ENCODE assay signal across 8 cellular contexts in genomic region chr5:80216753-80217596, GRCh38. TPM values are rescaled to one million over a fixed set of nuclear protein-coding genes. Genes with fewer than 3 reads are reported as not detected.
DNase-seq lines count a peak whose midpoint lies in the region; ATAC-seq and TF ChIP-seq lines count a peak whose summit lies in the region.

No MANE protein-coding gene starts in this region.

- peak; percentile 37 for ATAC-seq in central memory CD8-positive, alpha-beta T cell (replicated peaks; ENCODE audit: extremely low read depth, poor library complexity, severe bottlenecking)
- no peak for ATAC-seq in HG03025 (IDR thresholded peaks at IDR 0.05; ENCODE audit: low FRiP score, unreplicated experiment)

- H3K4me2 ChIP-seq in neural progenitor cell, result no peak overlapping the region

- peak overlapping the region; percentile 80 for H3K4me3 Mint-ChIP-seq in central memory CD8-positive, alpha-beta T cell
- H3K4me3 Mint-ChIP-seq in neural progenitor cell, result no peak overlapping the region
- no peak overlapping the region for H3K4me3 Mint-ChIP-seq in activated T-helper 1 cell treated with anti-CD3 and anti-CD28 coated beads, Interleukin-12 subunit alpha, Interleukin-12 subunit beta, Interleukin-2, Interleukin-4 antibody, amounts not matched to agents 30 ng/mL and 10 ng/mL and 1 ng/mL, durations not matched to agents 14 hours and 24 hours and 36 hours

- peaks cover 10% of the 10 kb centered on the region for H3K36me3 Mint-ChIP-seq in central memory CD8-positive, alpha-beta T cell (ENCODE audit: insufficient read depth)
- no peaks in the 10 kb centered on the region for H3K36me3 Mint-ChIP-seq in neural progenitor cell
- H3K36me3 Mint-ChIP-seq in activated T-helper 1 cell treated with anti-CD3 and anti-CD28 coated beads, Interleukin-12 subunit alpha, Interleukin-12 subunit beta, Interleukin-2, Interleukin-4 antibody, amounts not matched to agents 30 ng/mL and 10 ng/mL and 1 ng/mL, durations not matched to agents 14 hours and 24 hours and 36 hours (ENCODE audit: low read depth), result peaks cover 25% of the 10 kb centered on the region

- DNase-seq in C1 segment of cervical spinal cord (lab: John Stamatoyannopoulos, UW), result peak; percentile 24 to 95 (median 76)
- peak; percentile 72 for DNase-seq in NCI-H2196 (lab: John Stamatoyannopoulos, UW; ENCODE audit: unreplicated experiment)
- DNase-seq in central memory CD8-positive, alpha-beta T cell (ENCODE audit: low spot score in 2 of 2), result no peak
- DNase-seq in neural progenitor cell (ENCODE audit: low spot score), result peak; percentile 31
- no peak for DNase-seq in KG1 (lab: John Stamatoyannopoulos, UW)
- DNase-seq in activated T-helper 1 cell treated with anti-CD3 and anti-CD28 coated beads, Interleukin-12 subunit alpha, Interleukin-12 subunit beta, Interleukin-2, Interleukin-4 antibody, amounts not matched to agents 30 ng/mL and 10 ng/mL and 1 ng/mL, durations not matched to agents 14 hours and 24 hours and 36 hours (ENCODE audit: low spot score), result no peak
- no peak for DNase-seq in NCI-H2227 treated with DMSO at 0.1 percent for 48 hours (lab: John Stamatoyannopoulos, UW)

- no peaks in the 10 kb centered on the region for H3K36me3 ChIP-seq in neural progenitor cell

- H4K20me1 ChIP-seq in neural progenitor cell (ENCODE audit: low read depth), result peaks cover 96% of the 10 kb centered on the region

- H3K4me1 ChIP-seq in neural progenitor cell, result peaks cover 29% of the 10 kb centered on the region

- intact Hi-C loops in activated T-helper 1 cell treated with anti-CD3 and anti-CD28 coated beads, Interleukin-12 subunit alpha, Interleukin-12 subunit beta, Interleukin-2, Interleukin-4 antibody, amounts not matched to agents 30 ng/mL and 10 ng/mL and 1 ng/mL, durations not matched to agents 14 hours and 24 hours and 36 hours (cut with micrococcal nuclease), result no loop called here

- H3K79me2 ChIP-seq in neural progenitor cell (ENCODE audit: low read depth), result peaks cover 99% of the 10 kb centered on the region

- no peaks in the 10 kb centered on the region for H3K27me3 Mint-ChIP-seq in central memory CD8-positive, alpha-beta T cell
- peaks cover 4% of the 10 kb centered on the region for H3K27me3 Mint-ChIP-seq in neural progenitor cell (ENCODE audit: insufficient read depth, low read depth)
- H3K27me3 Mint-ChIP-seq in activated T-helper 1 cell treated with anti-CD3 and anti-CD28 coated beads, Interleukin-12 subunit alpha, Interleukin-12 subunit beta, Interleukin-2, Interleukin-4 antibody, amounts not matched to agents 30 ng/mL and 10 ng/mL and 1 ng/mL, durations not matched to agents 14 hours and 24 hours and 36 hours (ENCODE audit: insufficient read depth), result no peaks in the 10 kb centered on the region

- no peak overlapping the region for H3K9ac ChIP-seq in neural progenitor cell

- H3K9me3 Mint-ChIP-seq in central memory CD8-positive, alpha-beta T cell, result no peaks in the 10 kb centered on the region
- H3K9me3 Mint-ChIP-seq in neural progenitor cell, result no peaks in the 10 kb centered on the region
- no peaks in the 10 kb centered on the region for H3K9me3 Mint-ChIP-seq in activated T-helper 1 cell treated with anti-CD3 and anti-CD28 coated beads, Interleukin-12 subunit alpha, Interleukin-12 subunit beta, Interleukin-2, Interleukin-4 antibody, amounts not matched to agents 30 ng/mL and 10 ng/mL and 1 ng/mL, durations not matched to agents 14 hours and 24 hours and 36 hours

- H2AFZ ChIP-seq in neural progenitor cell (replicated peaks), result no peak overlapping the region

- peaks cover 12% of the 10 kb centered on the region for H3F3A ChIP-seq in neural progenitor cell (ENCODE audit: low read depth)

- no peak overlapping the region for H3K27ac ChIP-seq in neural progenitor cell

- H3K9me3 ChIP-seq in neural progenitor cell (ENCODE audit: low read depth), result no peaks in the 10 kb centered on the region

- peaks cover 60% of the 10 kb centered on the region for H3K4me1 Mint-ChIP-seq in central memory CD8-positive, alpha-beta T cell
- H3K4me1 Mint-ChIP-seq in neural progenitor cell, result peaks cover 17% of the 10 kb centered on the region
- H3K4me1 Mint-ChIP-seq in activated T-helper 1 cell treated with anti-CD3 and anti-CD28 coated beads, Interleukin-12 subunit alpha, Interleukin-12 subunit beta, Interleukin-2, Interleukin-4 antibody, amounts not matched to agents 30 ng/mL and 10 ng/mL and 1 ng/mL, durations not matched to agents 14 hours and 24 hours and 36 hours (ENCODE audit: low read depth), result peaks cover 68% of the 10 kb centered on the region

- H3K4me3 ChIP-seq in neural progenitor cell, result no peak overlapping the region

- TF ChIP-seq CTCF in neural progenitor cell (IDR thresholded peaks at IDR 0.05), result no peak

- H3K27ac Mint-ChIP-seq in central memory CD8-positive, alpha-beta T cell (ENCODE audit: low read depth), result peak overlapping the region; percentile 87
- no peak overlapping the region for H3K27ac Mint-ChIP-seq in neural progenitor cell
- H3K27ac Mint-ChIP-seq in activated T-helper 1 cell treated with anti-CD3 and anti-CD28 coated beads, Interleukin-12 subunit alpha, Interleukin-12 subunit beta, Interleukin-2, Interleukin-4 antibody, amounts not matched to agents 30 ng/mL and 10 ng/mL and 1 ng/mL, durations not matched to agents 14 hours and 24 hours and 36 hours, result no peak overlapping the region

- no peaks in the 10 kb centered on the region for H3K27me3 ChIP-seq in neural progenitor cell

RNA-seq across cellular contexts. Expression of gene SERINC5, which starts 38.9 kb away (rescaled TPM):
- 105 and 126 TPM in 2 replicates for total RNA-seq in neural progenitor cell (ENCODE audit: low replicate concordance)
- 21.2 and 22.8 TPM in 2 replicates for total RNA-seq in activated T-helper 1 cell treated with anti-CD3 and anti-CD28 coated beads, Interleukin-12 subunit alpha, Interleukin-12 subunit beta, Interleukin-2, Interleukin-4 antibody, amounts not matched to agents 30 ng/mL and 10 ng/mL and 1 ng/mL, durations not matched to agents 14 hours and 24 hours and 36 hours

Comparison
In these comparisons a context has a peak if more than half of its experiments do, and no peak if none do; other contexts are left out.
1. DNase-seq: peak in C1 segment of cervical spinal cord (14 of 14), NCI-H2196 (single experiment) and neural progenitor cell (single experiment); none in central memory CD8-positive, alpha-beta T cell (0 of 2), KG1 (single experiment), activated T-helper 1 cell treated with anti-CD3 and anti-CD28 coated beads, Interleukin-12 subunit alpha, Interleukin-12 subunit beta, Interleukin-2, Interleukin-4 antibody, amounts not matched to agents 30 ng/mL and 10 ng/mL and 1 ng/mL, durations not matched to agents 14 hours and 24 hours and 36 hours (single experiment) and NCI-H2227 treated with DMSO at 0.1 percent for 48 hours (single experiment).